Comparison of ENCODE assay signal across 16 cellular contexts in genomic region chr11:84103096-84103495, GRCh38.
DNase-seq lines count a peak whose midpoint lies in the region; TF ChIP-seq lines count a peak whose summit lies in the region.
"Had no signal": no experiment of that assay in that cellular context is flagged by ENCODE, and none has a peak within 500 bp of the region (broad histone marks: within the 10 kb centered on the region; RNA-seq: fewer than 3 reads in every experiment).

No MANE protein-coding gene starts in this region.

- no peak overlapping the region for H3K4me3 ChIP-seq in OCI-LY3 (ENCODE audit: low read length)
- H3K4me3 ChIP-seq: right lobe of liver, SJSA1, stomach had no signal

- peaks cover 50% of the 10 kb centered on the region for H3K4me1 ChIP-seq in OCI-LY3 (ENCODE audit: low read length)
- H3K4me1 ChIP-seq: SJSA1, stomach had no signal

- peak; percentile 68 for DNase-seq in NCI-H1436 (lab: John Stamatoyannopoulos, UW)
- peak; percentile 46 to 73 for DNase-seq in hippocampal formation (lab: John Stamatoyannopoulos, UW)
- DNase-seq in occipital lobe (lab: John Stamatoyannopoulos, UW): peak; percentile 28
- DNase-seq in NCI-H2081 (lab: John Stamatoyannopoulos, UW): no peak
- no peak for DNase-seq in activated effector memory CD4-positive, alpha-beta T cell treated with Interleukin-2 at 50 U/mL for 16 hours
- DNase-seq in HK-2 (ENCODE audit: unreplicated experiment): no peak
- DNase-seq in kidney glomerular epithelial cell (lab: John Stamatoyannopoulos, UW): no peak
- DNase-seq: activated CD8-positive, alpha-beta memory T cell treated with anti-CD3 and anti-CD28 coated beads for 24 hours; effector memory CD8-positive, alpha-beta T cell; NCI-H1694 treated with DMSO at 0.1 percent for 48 hours; NCI-H526 treated with DMSO at 0.1 percent for 48 hours; PC-3; right lobe of liver; stomach had no signal

- H3K36me3 ChIP-seq in OCI-LY3 (replicated peaks; ENCODE audit: low read depth, low read length): no peaks in the 10 kb centered on the region
- H3K36me3 ChIP-seq: right lobe of liver, SJSA1, stomach had no signal

- peak overlapping the region; percentile 40 for H2AFZ ChIP-seq in OCI-LY3 (ENCODE audit: low read depth, low read length)

- no peak overlapping the region for H3K4me2 ChIP-seq in OCI-LY3 (ENCODE audit: low read length)

- H3K27ac ChIP-seq in OCI-LY3 (ENCODE audit: low read length): no peak overlapping the region
- H3K27ac ChIP-seq: right lobe of liver, SJSA1, stomach had no signal

- H3K79me2 ChIP-seq in OCI-LY3 (ENCODE audit: low read length): no peaks in the 10 kb centered on the region

- TF ChIP-seq CTCF in OCI-LY3 (IDR thresholded peaks at IDR 0.05; ENCODE audit: low read depth, low read length): no peak

- H3K9me3 ChIP-seq in OCI-LY3 (ENCODE audit: insufficient read depth, low read length): no peaks in the 10 kb centered on the region
- H3K9me3 ChIP-seq: right lobe of liver, SJSA1, stomach had no signal

- no peaks in the 10 kb centered on the region for H3K27me3 ChIP-seq in OCI-LY3 (ENCODE audit: low read depth, low read length)
- H3K27me3 ChIP-seq: right lobe of liver, SJSA1, stomach had no signal

- H4K20me1 ChIP-seq in OCI-LY3 (ENCODE audit: insufficient read depth, low read length): no peaks in the 10 kb centered on the region

- H3K9ac ChIP-seq in OCI-LY3 (ENCODE audit: low read length): no peak overlapping the region

Comparison
In these comparisons a context has a peak if more than half of its experiments do, and no peak if none do; other contexts are left out.
1. DNase-seq: peak in NCI-H1436 (single experiment), hippocampal formation (2 of 2) and occipital lobe (single experiment); none in NCI-H2081 (0 of 2), activated effector memory CD4-positive, alpha-beta T cell treated with Interleukin-2 at 50 U/mL for 16 hours (single experiment), HK-2 (single experiment) and kidney glomerular epithelial cell (single experiment).